In the genomic region with DNA sequence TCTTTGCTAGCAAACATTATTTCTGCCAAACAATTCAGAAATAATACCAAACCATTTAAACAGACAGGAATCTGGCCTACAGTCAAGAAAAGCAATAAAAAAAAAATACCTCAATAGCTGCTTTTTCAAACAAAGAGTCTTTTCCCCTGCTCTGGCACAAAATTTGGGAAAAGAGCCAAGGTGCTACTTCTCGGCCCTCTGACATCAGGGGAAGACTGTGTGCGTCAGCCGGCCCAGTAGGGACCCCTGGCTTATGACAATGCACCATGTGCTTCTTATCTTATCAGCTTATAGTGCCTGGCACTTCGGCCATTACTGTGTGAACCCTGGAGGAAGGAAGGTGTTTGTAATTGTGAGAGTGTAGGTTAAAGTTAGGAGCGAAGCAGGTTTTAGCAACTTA, we compare ENCODE assay signal across 10 cellular contexts.
DNase-seq lines count a peak whose midpoint lies in the region; ATAC-seq and TF ChIP-seq lines count a peak whose summit lies in the region.
"Had no signal": no experiment of that assay in that cellular context is flagged by ENCODE, and none has a peak within 500 bp of the region (broad histone marks: within the 10 kb centered on the region; RNA-seq: fewer than 3 reads in every experiment).

No MANE protein-coding gene starts in this region.

- H3K4me3 Mint-ChIP-seq in nephron: peak overlapping the region in 2 of 3 experiments; percentile 18 to 48
- no peak overlapping the region for H3K4me3 Mint-ChIP-seq in naive thymus-derived CD4-positive, alpha-beta T cell
- H3K4me3 Mint-ChIP-seq: activated T-cell treated with anti-CD3 and anti-CD28 coated beads, Interleukin-2, amount 50 U/mL, for 4 hours had no signal

- H3K27me3 ChIP-seq in naive thymus-derived CD4-positive, alpha-beta T cell (ENCODE audit: control insufficient read depth in 2 of 2, insufficient read depth in 2 of 2, low read length in 2 of 2): no peaks in the 10 kb centered on the region

- intact Hi-C loops in naive thymus-derived CD4-positive, alpha-beta T cell (cut with micrococcal nuclease): no loop called here

- peak overlapping the region; percentile 69 to 81 (median 78) for H3K27ac Mint-ChIP-seq in nephron
- H3K27ac Mint-ChIP-seq in naive thymus-derived CD4-positive, alpha-beta T cell: no peak overlapping the region

- no peaks in the 10 kb centered on the region for H3K27me3 Mint-ChIP-seq in nephron (ENCODE audit: low read depth)
- H3K27me3 Mint-ChIP-seq in naive thymus-derived CD4-positive, alpha-beta T cell: no peaks in the 10 kb centered on the region

- H3K36me3 ChIP-seq in naive thymus-derived CD4-positive, alpha-beta T cell (ENCODE audit: control insufficient read depth in 2 of 3, insufficient read depth in 3 of 3, low read length in 3 of 3): no peaks in the 10 kb centered on the region

- no peaks in the 10 kb centered on the region for H3K9me3 ChIP-seq in naive thymus-derived CD4-positive, alpha-beta T cell (ENCODE audit: control insufficient read depth in 2 of 3, low read length in 3 of 3)

- no peak for ATAC-seq in naive thymus-derived CD4-positive, alpha-beta T cell
- ATAC-seq: activated T-cell treated with anti-CD3 and anti-CD28 coated beads, Interleukin-2, amount 50 U/mL, for 4 hours had no signal

- DNase-seq in A172 (ENCODE audit: low spot score) (peak; percentile 85), NCI-H460 (ENCODE audit: extremely low read depth, low read depth) (peak; percentile 75), fibroblast of the aortic adventitia (ENCODE audit: low read depth) (peak; percentile 96), NCI-H82 treated with DMSO at 0.1 percent for 48 hours (lab: John Stamatoyannopoulos, UW; ENCODE audit: unreplicated experiment) (no peak), NOMO-1 treated with dmso at 0.1 percent for 144 hours (lab: John Stamatoyannopoulos, UW; ENCODE audit: unreplicated experiment) (no peak)
- no peak for DNase-seq in activated CD4-positive, alpha-beta T cell treated with anti-CD3 and anti-CD28 coated beads for 4 hours
- DNase-seq in naive thymus-derived CD4-positive, alpha-beta T cell: no peak
- DNase-seq: activated T-cell treated with anti-CD3 and anti-CD28 coated beads, Interleukin-2, amount 50 U/mL, for 4 hours; NCI-H1048 had no signal

- peaks cover 20% of the 10 kb centered on the region for H3K4me1 Mint-ChIP-seq in nephron
- no peaks in the 10 kb centered on the region for H3K4me1 Mint-ChIP-seq in naive thymus-derived CD4-positive, alpha-beta T cell

- TF ChIP-seq CTCF in fibroblast of the aortic adventitia (IDR thresholded peaks at IDR 0.05; ENCODE audit: insufficient read depth, low read length): no peak
- TF ChIP-seq CTCF in nephron (IDR thresholded peaks at IDR 0.05; ENCODE audit: unreplicated experiment in 3 of 3): no peak

- no peak overlapping the region for H3K4me3 ChIP-seq in fibroblast of the aortic adventitia (ENCODE audit: low read depth, low read length)
- H3K4me3 ChIP-seq in naive thymus-derived CD4-positive, alpha-beta T cell (ENCODE audit: low read length): no peak overlapping the region

- H3K27ac ChIP-seq in naive thymus-derived CD4-positive, alpha-beta T cell (ENCODE audit: low read depth, low read length): no peak overlapping the region

- no peaks in the 10 kb centered on the region for H3K4me1 ChIP-seq in naive thymus-derived CD4-positive, alpha-beta T cell (ENCODE audit: control insufficient read depth in 2 of 2, insufficient read depth in 2 of 2, low read length in 2 of 2)

- POLR2A ChIA-PET in naive thymus-derived CD4-positive, alpha-beta T cell (lab: Charles Lee): no interaction called here

- H3K36me3 Mint-ChIP-seq in nephron (ENCODE audit: low read depth): no peaks in the 10 kb centered on the region
- no peaks in the 10 kb centered on the region for H3K36me3 Mint-ChIP-seq in naive thymus-derived CD4-positive, alpha-beta T cell

- CTCF ChIA-PET in naive thymus-derived CD4-positive, alpha-beta T cell (lab: Charles Lee): no interaction called here

- H3K9me3 Mint-ChIP-seq in nephron: no peaks in the 10 kb centered on the region
- H3K9me3 Mint-ChIP-seq in naive thymus-derived CD4-positive, alpha-beta T cell: no peaks in the 10 kb centered on the region
- H3K9me3 Mint-ChIP-seq: activated T-cell treated with anti-CD3 and anti-CD28 coated beads, Interleukin-2, amount 50 U/mL, for 4 hours had no signal

Comparison
In these comparisons a context has a peak if more than half of its experiments do, and no peak if none do; other contexts are left out.
1. DNase-seq: peak in A172 (single experiment), NCI-H460 (single experiment) and fibroblast of the aortic adventitia (single experiment); none in NCI-H82 treated with DMSO at 0.1 percent for 48 hours (single experiment), activated CD4-positive, alpha-beta T cell treated with anti-CD3 and anti-CD28 coated beads for 4 hours (0 of 2), NOMO-1 treated with dmso at 0.1 percent for 144 hours (single experiment) and naive thymus-derived CD4-positive, alpha-beta T cell (0 of 9).
2. H3K27ac Mint-ChIP-seq: peak in nephron (3 of 3); none in naive thymus-derived CD4-positive, alpha-beta T cell (0 of 9).
3. H3K4me3 Mint-ChIP-seq: peak in nephron (2 of 3); none in naive thymus-derived CD4-positive, alpha-beta T cell (0 of 10).